Comparison of ENCODE assay signal across 13 cellular contexts in the genomic region with DNA sequence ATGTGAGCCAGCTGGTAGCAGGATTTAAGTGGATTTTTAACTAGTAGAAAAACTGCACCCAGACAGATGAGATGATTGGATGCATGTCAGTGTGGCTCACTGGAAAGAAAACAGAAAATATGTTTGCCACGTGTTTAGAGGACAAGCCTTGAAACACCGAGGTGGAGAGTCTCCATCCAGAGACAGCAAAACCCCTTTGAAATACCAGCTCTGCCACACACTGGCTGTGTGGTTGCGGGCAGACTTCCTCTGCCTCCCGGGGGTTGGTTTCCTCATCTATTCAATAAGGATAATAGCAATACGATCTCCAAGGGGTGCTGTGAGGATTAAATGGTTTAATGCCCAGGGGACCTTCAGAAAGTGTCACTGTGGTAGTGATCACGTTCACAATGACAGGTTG.
"Had no signal": no experiment of that assay in that cellular context is flagged by ENCODE, and none has a peak within 500 bp of the region (broad histone marks: within the 10 kb centered on the region; RNA-seq: fewer than 3 reads in every experiment).

No MANE protein-coding gene starts in this region.

- H3K4me3 ChIP-seq: esophagus squamous epithelium, lung, pancreas, upper lobe of left lung had no signal

- H3K27ac ChIP-seq: esophagus squamous epithelium, foreskin keratinocyte, pancreas, upper lobe of left lung had no signal

- H3K27ac Mint-ChIP-seq: activated CD8-positive, alpha-beta T cell treated with anti-CD3 and anti-CD28 coated beads, Interleukin-2, amount 10 ng/mL, durations not matched to agents 7 days and 5 days; activated naive CD4-positive, alpha-beta T cell treated with anti-CD3 and anti-CD28 coated beads for 36 hours had no signal

- ATAC-seq: activated CD8-positive, alpha-beta T cell treated with anti-CD3 and anti-CD28 coated beads, Interleukin-2, amount 10 ng/mL, durations not matched to agents 7 days and 5 days; foreskin keratinocyte; left colon; pancreas had no signal

- H3K4me1 ChIP-seq: foreskin keratinocyte, pancreas had no signal

- H3K4me3 Mint-ChIP-seq: activated CD8-positive, alpha-beta T cell treated with anti-CD3 and anti-CD28 coated beads, Interleukin-2, amount 10 ng/mL, durations not matched to agents 7 days and 5 days; activated naive CD4-positive, alpha-beta T cell treated with anti-CD3 and anti-CD28 coated beads for 36 hours had no signal

- DNase-seq: activated CD4-positive, CD25-positive, alpha-beta regulatory T cell treated with anti-CD3 and anti-CD28 coated beads, Interleukin-2, amount 50 U/mL, for 72 hours; activated CD8-positive, alpha-beta memory T cell treated with anti-CD3 and anti-CD28 coated beads, Interleukin-2, amount 50 U/mL, for 48 hours; activated CD8-positive, alpha-beta T cell treated with anti-CD3 and anti-CD28 coated beads, Interleukin-2, amount 10 ng/mL, durations not matched to agents 7 days and 5 days; activated naive CD4-positive, alpha-beta T cell treated with anti-CD3 and anti-CD28 coated beads for 36 hours; esophagus squamous epithelium; foreskin keratinocyte; left colon; midbrain; pancreas; stimulated activated CD4-positive, alpha-beta T cell treated with anti-CD3 and anti-CD28 coated beads, Interleukin-12 subunit alpha, Interleukin-12 subunit beta, amount 100 ng/mL, for 4 hours; stimulated activated naive CD4-positive, alpha-beta T cell treated with Interleukin-2 at 50 U/mL for 16 hours; upper lobe of left lung had no signal

- H3K9me3 ChIP-seq: esophagus squamous epithelium, pancreas, upper lobe of left lung had no signal

- H3K27me3 ChIP-seq: pancreas, upper lobe of left lung had no signal

- H3K36me3 ChIP-seq: esophagus squamous epithelium, pancreas, upper lobe of left lung had no signal
